In the genomic region with DNA sequence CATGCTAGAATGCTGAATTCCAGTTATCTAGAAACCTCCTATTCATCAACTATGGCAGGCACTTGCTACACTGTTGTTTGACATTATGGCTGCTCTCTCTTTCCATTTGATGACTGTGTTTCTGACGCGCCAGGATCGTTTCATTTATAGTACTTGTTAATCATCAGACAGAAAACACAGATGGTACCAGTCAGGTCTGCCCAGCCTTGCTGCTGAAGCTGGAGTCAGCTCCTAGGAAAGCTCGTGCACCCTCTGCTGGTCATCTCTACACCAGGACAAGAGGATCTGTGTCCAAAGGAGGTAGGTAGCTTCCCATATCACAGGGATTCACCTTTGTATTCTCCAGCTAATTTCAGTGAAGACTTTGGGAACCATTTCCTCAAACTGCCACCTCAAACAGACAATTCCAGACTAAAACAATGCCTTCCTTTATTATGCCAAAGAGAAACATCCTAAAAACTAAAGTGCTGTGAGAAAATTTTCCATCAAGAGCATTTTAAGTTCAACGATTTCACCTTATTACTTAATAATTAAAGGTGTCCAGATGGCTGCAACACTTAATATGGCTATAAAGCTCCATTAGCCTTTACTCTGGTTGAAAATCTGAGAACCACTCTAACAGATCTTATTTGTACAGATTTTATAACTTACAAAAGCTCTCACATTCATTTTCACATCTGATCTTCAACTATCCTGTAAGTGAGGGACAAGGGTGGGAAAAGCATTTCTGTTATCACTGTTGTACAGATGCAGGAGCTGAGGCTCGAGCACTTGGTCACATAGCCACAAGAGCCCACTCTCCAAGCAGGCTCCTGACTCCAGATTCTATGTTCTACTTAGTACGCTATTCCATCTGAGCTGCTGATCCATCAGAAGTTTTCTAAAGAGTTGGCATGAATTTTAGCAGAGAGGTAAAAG, we compare ENCODE assay signal across 1 cellular context.
A peak's percentile ranks its signal among the peaks of the same experiment; 100 is the strongest.
TF ChIP-seq lines count a peak whose summit lies in the region.

No MANE protein-coding gene starts in this region.

TF ChIP-seq in GM12878, 131 proteins besides CTCF, POLR2A, EP300 and RAD21 (continued from another document):
- TF ChIP-seq, protein P1, sequence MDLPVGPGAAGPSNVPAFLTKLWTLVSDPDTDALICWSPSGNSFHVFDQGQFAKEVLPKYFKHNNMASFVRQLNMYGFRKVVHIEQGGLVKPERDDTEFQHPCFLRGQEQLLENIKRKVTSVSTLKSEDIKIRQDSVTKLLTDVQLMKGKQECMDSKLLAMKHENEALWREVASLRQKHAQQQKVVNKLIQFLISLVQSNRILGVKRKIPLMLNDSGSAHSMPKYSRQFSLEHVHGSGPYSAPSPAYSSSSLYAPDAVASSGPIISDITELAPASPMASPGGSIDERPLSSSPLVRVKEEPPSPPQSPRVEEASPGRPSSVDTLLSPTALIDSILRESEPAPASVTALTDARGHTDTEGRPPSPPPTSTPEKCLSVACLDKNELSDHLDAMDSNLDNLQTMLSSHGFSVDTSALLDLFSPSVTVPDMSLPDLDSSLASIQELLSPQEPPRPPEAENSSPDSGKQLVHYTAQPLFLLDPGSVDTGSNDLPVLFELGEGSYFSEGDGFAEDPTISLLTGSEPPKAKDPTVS (IDR thresholded peaks at IDR 0.05; ENCODE audit: low read depth, low read length), result no peak
- TF ChIP-seq SREBF2 (IDR thresholded peaks at IDR 0.05; ENCODE audit: low read length) (no peak), ZSCAN29 (IDR thresholded peaks at IDR 0.05) (no peak), PAX5 (IDR thresholded peaks at IDR 0.05; ENCODE audit: borderline replicate concordance, low read depth, low read length) (no peak), PRDM15 (CRISPR knock-in tag; IDR thresholded peaks at IDR 0.05) (no peak), YBX1 (IDR thresholded peaks at IDR 0.05) (no peak), SP1 (IDR thresholded peaks at IDR 0.05; ENCODE audit: low read depth, low read length) (no peak), TARDBP (IDR thresholded peaks at IDR 0.05; ENCODE audit: borderline replicate concordance) (no peak), CHD1 (IDR thresholded peaks at IDR 0.05; ENCODE audit: low read depth, low read length) (no peak), SREBF1 (IDR thresholded peaks at IDR 0.05; ENCODE audit: low read length) (no peak), TCF3 (IDR thresholded peaks at IDR 0.05; ENCODE audit: borderline replicate concordance, insufficient read depth, low read depth, low read length) (peak; percentile 63; the same call in 1 of the 2 replicates), PBX3 (IDR thresholded peaks at IDR 0.05; ENCODE audit: insufficient replicate concordance, low read depth, low read length) (no peak), MYB (IDR thresholded peaks at IDR 0.05; ENCODE audit: borderline replicate concordance, low read depth, low read length) (no peak), TCF12 (IDR thresholded peaks at IDR 0.05; ENCODE audit: low read depth, low read length) (peak; percentile 77), RCOR1 (conservative IDR thresholded peaks at IDR 0.05; ENCODE audit: low read depth, low read length) (no peak), IRF4 (IDR thresholded peaks at IDR 0.05; ENCODE audit: low read depth, low read length) (peak; percentile 64), IKZF2 (IDR thresholded peaks at IDR 0.05) (peak; percentile 72 to 80), SUZ12 (IDR thresholded peaks at IDR 0.05; ENCODE audit: unreplicated experiment) (no peak), KLF5 (IDR thresholded peaks at IDR 0.05; ENCODE audit: partially characterized antibody) (no peak), CEBPB (IDR thresholded peaks at IDR 0.05; ENCODE audit: borderline replicate concordance in 1 of 2, low read depth in 2 of 2, low read length in 2 of 2) (no peak), MEF2A (IDR thresholded peaks at IDR 0.05; ENCODE audit: insufficient read depth, low read depth, low read length) (0 out of 2 replicates have a peak, but pooled peaks have one; percentile 56), SMAD5 (IDR thresholded peaks at IDR 0.05; ENCODE audit: low read depth) (no peak), FOS (IDR thresholded peaks at IDR 0.05; ENCODE audit: borderline replicate concordance, extremely low read depth, insufficient read length) (no peak), MTA3 (IDR thresholded peaks at IDR 0.05; ENCODE audit: borderline replicate concordance, low read length) (no peak), ZNF274 (IDR thresholded peaks at IDR 0.05; ENCODE audit: insufficient read depth, insufficient read length) (no peak), PML (IDR thresholded peaks at IDR 0.05; ENCODE audit: low read length) (no peak), CREB1 (IDR thresholded peaks at IDR 0.05; ENCODE audit: low read depth) (peak; percentile 80), GATAD2B (conservative IDR thresholded peaks at IDR 0.05; ENCODE audit: low read depth) (no peak; the same call in 1 of the 2 replicates)
- TF ChIP-seq, protein P2, sequence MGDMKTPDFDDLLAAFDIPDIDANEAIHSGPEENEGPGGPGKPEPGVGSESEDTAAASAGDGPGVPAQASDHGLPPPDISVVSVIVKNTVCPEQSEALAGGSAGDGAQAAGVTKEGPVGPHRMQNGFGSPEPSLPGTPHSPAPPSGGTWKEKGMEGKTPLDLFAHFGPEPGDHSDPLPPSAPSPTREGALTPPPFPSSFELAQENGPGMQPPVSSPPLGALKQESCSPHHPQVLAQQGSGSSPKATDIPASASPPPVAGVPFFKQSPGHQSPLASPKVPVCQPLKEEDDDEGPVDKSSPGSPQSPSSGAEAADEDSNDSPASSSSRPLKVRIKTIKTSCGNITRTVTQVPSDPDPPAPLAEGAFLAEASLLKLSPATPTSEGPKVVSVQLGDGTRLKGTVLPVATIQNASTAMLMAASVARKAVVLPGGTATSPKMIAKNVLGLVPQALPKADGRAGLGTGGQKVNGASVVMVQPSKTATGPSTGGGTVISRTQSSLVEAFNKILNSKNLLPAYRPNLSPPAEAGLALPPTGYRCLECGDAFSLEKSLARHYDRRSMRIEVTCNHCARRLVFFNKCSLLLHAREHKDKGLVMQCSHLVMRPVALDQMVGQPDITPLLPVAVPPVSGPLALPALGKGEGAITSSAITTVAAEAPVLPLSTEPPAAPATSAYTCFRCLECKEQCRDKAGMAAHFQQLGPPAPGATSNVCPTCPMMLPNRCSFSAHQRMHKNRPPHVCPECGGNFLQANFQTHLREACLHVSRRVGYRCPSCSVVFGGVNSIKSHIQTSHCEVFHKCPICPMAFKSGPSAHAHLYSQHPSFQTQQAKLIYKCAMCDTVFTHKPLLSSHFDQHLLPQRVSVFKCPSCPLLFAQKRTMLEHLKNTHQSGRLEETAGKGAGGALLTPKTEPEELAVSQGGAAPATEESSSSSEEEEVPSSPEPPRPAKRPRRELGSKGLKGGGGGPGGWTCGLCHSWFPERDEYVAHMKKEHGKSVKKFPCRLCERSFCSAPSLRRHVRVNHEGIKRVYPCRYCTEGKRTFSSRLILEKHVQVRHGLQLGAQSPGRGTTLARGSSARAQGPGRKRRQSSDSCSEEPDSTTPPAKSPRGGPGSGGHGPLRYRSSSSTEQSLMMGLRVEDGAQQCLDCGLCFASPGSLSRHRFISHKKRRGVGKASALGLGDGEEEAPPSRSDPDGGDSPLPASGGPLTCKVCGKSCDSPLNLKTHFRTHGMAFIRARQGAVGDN (IDR thresholded peaks at IDR 0.05), result no peak; the same call in none of the 2 replicates
- TF ChIP-seq, protein P3, sequence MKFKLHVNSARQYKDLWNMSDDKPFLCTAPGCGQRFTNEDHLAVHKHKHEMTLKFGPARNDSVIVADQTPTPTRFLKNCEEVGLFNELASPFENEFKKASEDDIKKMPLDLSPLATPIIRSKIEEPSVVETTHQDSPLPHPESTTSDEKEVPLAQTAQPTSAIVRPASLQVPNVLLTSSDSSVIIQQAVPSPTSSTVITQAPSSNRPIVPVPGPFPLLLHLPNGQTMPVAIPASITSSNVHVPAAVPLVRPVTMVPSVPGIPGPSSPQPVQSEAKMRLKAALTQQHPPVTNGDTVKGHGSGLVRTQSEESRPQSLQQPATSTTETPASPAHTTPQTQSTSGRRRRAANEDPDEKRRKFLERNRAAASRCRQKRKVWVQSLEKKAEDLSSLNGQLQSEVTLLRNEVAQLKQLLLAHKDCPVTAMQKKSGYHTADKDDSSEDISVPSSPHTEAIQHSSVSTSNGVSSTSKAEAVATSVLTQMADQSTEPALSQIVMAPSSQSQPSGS (IDR thresholded peaks at IDR 0.05; ENCODE audit: low read length), result no peak
